In genomic region chr15:92902020-92902419, GRCh38 we compare ENCODE assay signal across 8 cellular contexts. TPM values are rescaled to one million over a fixed set of nuclear protein-coding genes. Genes with fewer than 3 reads are reported as not detected.
DNase-seq lines count a peak whose midpoint lies in the region; ATAC-seq and TF ChIP-seq lines count a peak whose summit lies in the region.

No MANE protein-coding gene starts in this region.

- H3K9me2 ChIP-seq in OCI-LY7 (ENCODE audit: insufficient read depth, low read length) = no peaks in the 10 kb centered on the region

- CTCF ChIA-PET in Calu3 (lab: Charles Lee) = interaction anchor here (0.6 kb wide), 1 partner anchor 92 kb away, joined by 6 read pairs; no protein-coding TSS in a partner anchor
- CTCF ChIA-PET in OCI-LY7 (lab: Charles Lee; ENCODE audit: unreplicated experiment) = no interaction called here

- H3K27ac ChIP-seq in OCI-LY7 (ENCODE audit: low read depth, low read length, poor library complexity, severe bottlenecking) (peak overlapping the region; percentile 94), osteoblast (ENCODE audit: low read depth, low read length) (peak overlapping the region; percentile 100)

- H3K27me3 ChIP-seq in osteoblast (ENCODE audit: insufficient read depth, low read length) = no peaks in the 10 kb centered on the region

- H3K79me2 ChIP-seq in OCI-LY7 (ENCODE audit: insufficient read depth, low read depth, low read length) (peaks cover 96% of the 10 kb centered on the region), osteoblast (ENCODE audit: insufficient read depth, low read length) (peaks cover 97% of the 10 kb centered on the region)

- peaks cover 34% of the 10 kb centered on the region for H3K4me1 Mint-ChIP-seq in Calu3 (ENCODE audit: low read depth, unreplicated experiment)
- H3K4me1 Mint-ChIP-seq in endothelial cell (ENCODE audit: unreplicated experiment) = peaks cover 30% of the 10 kb centered on the region

- H3K36me3 Mint-ChIP-seq in Calu3 (ENCODE audit: insufficient read depth, unreplicated experiment) (peaks cover 99% of the 10 kb centered on the region), endothelial cell (ENCODE audit: low read depth, unreplicated experiment) (peaks cover 21% of the 10 kb centered on the region)

- H3K4me2 ChIP-seq in OCI-LY7 (ENCODE audit: low read length) = peak overlapping the region; percentile 90
- peak overlapping the region; percentile 94 for H3K4me2 ChIP-seq in osteoblast (ENCODE audit: insufficient read depth, low read length)

- DNase-seq in Calu3 (no peak), OCI-LY7 (ENCODE audit: low spot score) (no peak), endothelial cell (ENCODE audit: low spot score) (no peak), osteoblast (ENCODE audit: insufficient read length, low spot score, missing footprints) (no peak), NCI-H748 treated with DMSO at 0.1 percent for 48 hours (lab: John Stamatoyannopoulos, UW) (no peak), midbrain (lab: John Stamatoyannopoulos, UW) (no peak), left colon (no peak)
- no peak for DNase-seq in stimulated activated CD4-positive, alpha-beta T cell treated with anti-CD3 and anti-CD28 coated beads, Interleukin-15, amount 100 ng/mL, for 24 hours

- H3K36me3 ChIP-seq in OCI-LY7 (ENCODE audit: insufficient read depth, low read length) (peaks cover 75% of the 10 kb centered on the region), osteoblast (ENCODE audit: insufficient read depth, low read length) (peaks cover 31% of the 10 kb centered on the region)

- H2AFZ ChIP-seq in OCI-LY7 (ENCODE audit: low read length) (no peak overlapping the region), osteoblast (ENCODE audit: low read length) (no peak overlapping the region)

- H3K9me3 Mint-ChIP-seq in Calu3 (ENCODE audit: low read depth, unreplicated experiment) (peaks cover 4% of the 10 kb centered on the region), endothelial cell (ENCODE audit: unreplicated experiment) (no peaks in the 10 kb centered on the region)

- intact Hi-C loops in Calu3 (cut with micrococcal nuclease; ENCODE audit: unreplicated experiment) = no loop called here
- intact Hi-C loops in OCI-LY7 (cut with micrococcal nuclease; ENCODE audit: unreplicated experiment) = no loop called here
- intact Hi-C loops in left colon (cut with DNase I, micrococcal nuclease) = no loop called here

- no peak overlapping the region for H3K27ac Mint-ChIP-seq in Calu3 (ENCODE audit: unreplicated experiment)
- peak overlapping the region; percentile 84 for H3K27ac Mint-ChIP-seq in endothelial cell (ENCODE audit: unreplicated experiment)

- H3K27me3 Mint-ChIP-seq in Calu3 (ENCODE audit: unreplicated experiment) (no peaks in the 10 kb centered on the region), endothelial cell (ENCODE audit: unreplicated experiment) (peaks cover 6% of the 10 kb centered on the region)

- no peak for TF ChIP-seq CTCF in Calu3 (IDR thresholded peaks at IDR 0.05; ENCODE audit: unreplicated experiment)
- no peak for TF ChIP-seq CTCF in OCI-LY7 (conservative IDR thresholded peaks at IDR 0.05; ENCODE audit: low read length)
- no peak for TF ChIP-seq CTCF in endothelial cell (IDR thresholded peaks at IDR 0.05; ENCODE audit: unreplicated experiment)
- TF ChIP-seq CTCF in osteoblast (IDR thresholded peaks at IDR 0.05; ENCODE audit: extremely low read depth, low read depth, low read length) = no peak

- peak overlapping the region; percentile 92 for H3K4me3 ChIP-seq in OCI-LY7 (ENCODE audit: low read depth, low read length, poor library complexity, severe bottlenecking)
- H3K4me3 ChIP-seq in osteoblast (ENCODE audit: insufficient read depth, low read length) = peak overlapping the region; percentile 83

- BruUV-seq in Calu3 (replicated peaks; lab: Mats Ljungman, UMichigan) = no TSS peak
- BruUV-seq in OCI-LY7 (replicated peaks; lab: Mats Ljungman, UMichigan) = TSS peak; percentile 44

- ATAC-seq in left colon = no peak

- POLR2A ChIA-PET in OCI-LY7 (lab: Charles Lee) = interaction anchor here (0.6 to 10.3 kb wide), 7 partner anchors 18 to 92 kb away, joined by 6 to 147 read pairs (median 6); no protein-coding TSS in a partner anchor

- H3K4me3 Mint-ChIP-seq in Calu3 (ENCODE audit: low read depth, unreplicated experiment) = peak overlapping the region; percentile 80
- peak overlapping the region; percentile 96 for H3K4me3 Mint-ChIP-seq in endothelial cell (ENCODE audit: unreplicated experiment)

- peaks cover 46% of the 10 kb centered on the region for H3K4me1 ChIP-seq in OCI-LY7 (ENCODE audit: insufficient read depth, low read length, poor library complexity, severe bottlenecking)
- peaks cover 37% of the 10 kb centered on the region for H3K4me1 ChIP-seq in osteoblast (ENCODE audit: insufficient read depth, low read length)

- H4K20me1 ChIP-seq in OCI-LY7 (ENCODE audit: insufficient read depth, low read length) = peaks cover 33% of the 10 kb centered on the region; the same call in 1 of the 2 replicates
- H4K20me1 ChIP-seq in osteoblast (ENCODE audit: insufficient read depth, low read length) = no peaks in the 10 kb centered on the region

- H3K9me3 ChIP-seq in OCI-LY7 (ENCODE audit: low read length) (peaks cover 24% of the 10 kb centered on the region; the same call in 1 of the 2 replicates), osteoblast (ENCODE audit: low read depth, low read length) (no peaks in the 10 kb centered on the region)

RNA-seq across cellular contexts. Expression of gene CHD2, which starts 1.9 kb away (rescaled TPM):
- total RNA-seq in Calu3 (2022) = 127 and 140 TPM in 2 replicates
- 133 and 169 TPM in 2 replicates for total RNA-seq in OCI-LY7 (2014; rRNA removed; shearing (Covaris generic))
- 213 and 259 TPM in 2 replicates for total RNA-seq in OCI-LY7 (2022)
- 96.3 TPM for total RNA-seq in endothelial cell (ENCODE audit: unreplicated experiment)
- total RNA-seq in osteoblast = 94.0 and 98.8 TPM in 2 replicates
- 10 to 100 TPM; 85.7 to 86.9 TPM for total RNA-seq in left colon
